8 cellular contexts compared by ENCODE assay signal in the genomic region with DNA sequence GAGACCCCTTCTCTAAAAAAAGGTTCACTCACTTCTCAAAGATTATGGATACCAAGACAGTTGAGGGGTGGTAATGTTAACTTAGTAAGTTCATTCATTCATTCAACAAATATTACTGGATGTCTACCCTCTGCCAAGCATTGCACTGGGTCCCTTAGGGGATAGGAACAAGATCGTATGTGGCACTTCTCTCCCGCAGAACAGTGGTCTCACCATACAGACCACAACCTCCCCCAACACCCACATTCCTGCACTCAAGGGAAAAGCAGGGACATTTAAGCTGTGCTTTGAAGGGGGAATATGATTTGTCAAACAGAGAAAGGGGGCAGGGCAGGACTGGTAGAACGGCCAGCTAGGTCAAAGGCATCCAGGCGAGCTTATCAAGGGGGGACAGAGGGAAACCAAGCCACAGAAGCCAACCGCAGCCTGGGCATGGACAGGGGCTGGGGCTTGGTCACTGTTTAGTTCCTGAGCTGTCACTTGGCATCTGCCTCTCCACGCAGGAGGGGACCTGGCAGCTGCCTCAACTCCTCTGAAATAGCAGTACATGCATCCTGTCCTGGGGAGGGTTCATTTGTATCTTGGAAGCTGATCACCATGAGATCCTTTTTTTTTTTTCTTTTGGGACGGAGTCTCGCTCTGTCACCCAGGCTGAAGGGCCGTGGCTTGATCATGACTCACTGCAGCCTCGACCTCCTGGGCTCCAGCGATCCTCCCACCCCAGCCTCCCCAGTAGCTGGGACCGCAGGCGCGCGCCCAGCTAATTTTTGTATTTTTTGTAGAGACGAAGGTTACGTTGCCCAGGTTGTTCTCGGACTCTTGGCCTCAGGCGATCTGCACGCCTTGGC. TPM values are rescaled to one million over a fixed set of nuclear protein-coding genes. Genes with fewer than 3 reads are reported as not detected.
A peak's percentile ranks its signal among the peaks of the same experiment; 100 is the strongest.
DNase-seq lines count a peak whose midpoint lies in the region; ATAC-seq and TF ChIP-seq lines count a peak whose summit lies in the region.

No MANE protein-coding gene starts in this region.

- peaks cover 14% of the 10 kb centered on the region for H3K4me1 Mint-ChIP-seq in activated naive CD8-positive, alpha-beta T cell treated with anti-CD3 and anti-CD28 coated beads for 36 hours

- peak overlapping the region; percentile 72 for H3K4me3 Mint-ChIP-seq in activated naive CD8-positive, alpha-beta T cell treated with anti-CD3 and anti-CD28 coated beads for 36 hours

- TF ChIP-seq CTCF in uterus (IDR thresholded peaks at IDR 0.05): no peak

- TF ChIP-seq POLR2A in uterus (IDR thresholded peaks at IDR 0.05): no peak

- H3K9me3 Mint-ChIP-seq in activated naive CD8-positive, alpha-beta T cell treated with anti-CD3 and anti-CD28 coated beads for 36 hours: no peaks in the 10 kb centered on the region

- peaks cover 0 to 8% of the 10 kb centered on the region in 2 donors for H3K4me1 ChIP-seq in uterus

- DNase-seq in Right ventricle myocardium superior (no peak), cardiac septum (ENCODE audit: low spot score) (no peak), left colon (peak in 1 of 2 donors; percentile 48), uterus (no peak), COLO668 (lab: John Stamatoyannopoulos, UW; ENCODE audit: unreplicated experiment) (no peak)
- no peak for DNase-seq in activated naive CD8-positive, alpha-beta T cell treated with anti-CD3 and anti-CD28 coated beads for 36 hours
- DNase-seq in stimulated activated CD4-positive, alpha-beta T cell treated with anti-CD3 and anti-CD28 coated beads, Interleukin-1b, Interleukin-23, amount 100 ng/mL, for 48 hours: no peak
- no peak for DNase-seq in activated CD4-positive, alpha-beta T cell treated with anti-CD3 and anti-CD28 coated beads, Interleukin-2, amount 50 U/mL, for 4 hours

- no peaks in the 10 kb centered on the region for H3K27me3 ChIP-seq in uterus

- intact Hi-C loops in Right ventricle myocardium superior (cut with DNase I): no loop called here
- intact Hi-C loops in cardiac septum (cut with DNase I): loop anchor here (5.0 kb wide), 1 partner anchor 36 kb away; the partner anchor contains the start of gene RFC2
- intact Hi-C loops in left colon (cut with DNase I, micrococcal nuclease): no loop called here
- intact Hi-C loops in uterus (cut with DNase I; ENCODE audit: low total_unique reads): no loop called here

- H3K27ac ChIP-seq in uterus: peak overlapping the region in 1 of 2 donors; percentile 72

- ATAC-seq in Right ventricle myocardium superior (ENCODE audit: poor library complexity) (peak; percentile 9), left colon (peak; percentile 3)

- peak overlapping the region; percentile 17 to 46 for H3K4me3 ChIP-seq in uterus

- no peaks in the 10 kb centered on the region for H3K9me3 ChIP-seq in uterus

- H3K27me3 Mint-ChIP-seq in activated naive CD8-positive, alpha-beta T cell treated with anti-CD3 and anti-CD28 coated beads for 36 hours: peaks cover 19% of the 10 kb centered on the region

- H3K36me3 Mint-ChIP-seq in activated naive CD8-positive, alpha-beta T cell treated with anti-CD3 and anti-CD28 coated beads for 36 hours: no peaks in the 10 kb centered on the region

- H3K27ac Mint-ChIP-seq in activated naive CD8-positive, alpha-beta T cell treated with anti-CD3 and anti-CD28 coated beads for 36 hours: no peak overlapping the region

- no peaks in the 10 kb centered on the region for H3K36me3 ChIP-seq in uterus

RNA-seq across cellular contexts. Expression of gene CLIP2, which starts 0.9 kb away (rescaled TPM):
- total RNA-seq in Right ventricle myocardium superior (6.6 TPM), cardiac septum (9.9 TPM), left colon (10 to 100 TPM; 63.5 to 83.6 TPM), uterus (10 to 100 TPM; 20.3 to 41.8 (median 28.4) TPM)
- under 1 TPM; 0.62 to 0.74 TPM for total RNA-seq in activated naive CD8-positive, alpha-beta T cell treated with anti-CD3 and anti-CD28 coated beads for 36 hours

RNA-seq across cellular contexts. Expression of gene RFC2, which starts 34.1 kb away (rescaled TPM):
- total RNA-seq in Right ventricle myocardium superior (9.4 TPM), cardiac septum (8.3 TPM), left colon (10 to 100 TPM; 13.9 to 16.1 TPM), uterus (10 to 100 TPM in 3 of 4 donors, 1 to 10 TPM in 1; 4.9 to 31.4 (median 19.2) TPM)
- 100 to 1,000 TPM; 111 to 112 TPM for total RNA-seq in activated naive CD8-positive, alpha-beta T cell treated with anti-CD3 and anti-CD28 coated beads for 36 hours
